In the genomic region with DNA sequence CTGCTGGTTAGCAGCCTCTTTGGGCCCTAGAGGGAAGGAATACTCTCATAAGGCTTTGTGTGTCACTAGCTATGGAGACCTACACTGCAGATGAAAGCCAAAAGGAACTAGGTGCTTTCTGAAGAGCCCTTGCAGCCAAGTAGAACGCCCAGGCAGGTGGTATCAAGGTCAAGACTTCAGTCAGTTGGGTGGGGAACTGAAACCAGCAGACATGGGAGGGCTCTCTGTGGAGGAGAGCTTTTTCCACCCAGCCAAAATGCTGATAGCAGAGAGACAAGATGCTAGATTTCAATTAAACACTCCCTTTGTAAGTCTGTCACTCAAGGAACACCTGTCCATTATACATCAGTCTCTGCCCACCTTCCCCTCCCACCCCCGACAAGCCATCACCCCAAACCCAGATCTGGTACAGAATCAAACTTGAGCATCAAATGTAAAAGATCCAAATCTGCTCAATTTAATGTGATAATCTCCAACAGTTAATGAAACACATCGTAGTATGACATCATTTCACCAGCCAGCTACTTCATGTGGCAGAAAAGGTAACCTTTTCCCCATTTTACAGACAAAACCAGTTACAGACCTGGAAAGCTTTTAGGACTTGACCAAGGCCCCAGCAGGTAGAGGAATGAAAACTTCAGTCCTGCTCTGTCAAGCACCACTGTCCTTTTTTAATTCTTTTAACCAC, we compare ENCODE assay signal across 9 cellular contexts. TPM values are rescaled to one million over a fixed set of nuclear protein-coding genes. Genes with fewer than 3 reads are reported as not detected.
DNase-seq lines count a peak whose midpoint lies in the region; ATAC-seq and TF ChIP-seq lines count a peak whose summit lies in the region.
"Had no signal": no experiment of that assay in that cellular context is flagged by ENCODE, and none has a peak within 500 bp of the region (broad histone marks: within the 10 kb centered on the region; RNA-seq: fewer than 3 reads in every experiment).

No MANE protein-coding gene starts in this region.

- peak overlapping the region; percentile 66 for H3K4me3 Mint-ChIP-seq in activated B cell treated with CpG ODN at 0.5 μM for 24 hours

- TF ChIP-seq CTCF in GM10248 (IDR thresholded peaks at IDR 0.05; ENCODE audit: control extremely low read depth, extremely low read depth, low read depth, missing control alignments) (no peak), activated B cell treated with CpG ODN at 0.5 μM for 24 hours (IDR thresholded peaks at IDR 0.05) (no peak), coronary artery (IDR thresholded peaks at IDR 0.05) (no peak)

- H3K4me3 ChIP-seq in coronary artery: no peak overlapping the region

- H3K27me3 Mint-ChIP-seq in activated B cell treated with CpG ODN at 0.5 μM for 24 hours: no peaks in the 10 kb centered on the region

- POLR2A ChIA-PET in GM10248 (lab: Yijun Ruan, JAX): interaction anchor here (0.5 to 1.0 kb wide), 3 partner anchors 13 to 151 kb away, joined by 3 read pairs; a partner anchor contains a TSS
- POLR2A ChIA-PET in activated B cell treated with CpG ODN at 0.5 μM for 24 hours (lab: Charles Lee): interaction anchor here (0.5 to 2.2 kb wide), 7 partner anchors 13 to 104 kb away, joined by 3 to 62 read pairs (median 6); a partner anchor contains a TSS

- H3K4me1 Mint-ChIP-seq in activated B cell treated with CpG ODN at 0.5 μM for 24 hours: peaks cover 59% of the 10 kb centered on the region

- H3K27ac ChIP-seq in coronary artery: no peak overlapping the region

- H3K36me3 Mint-ChIP-seq in activated B cell treated with CpG ODN at 0.5 μM for 24 hours (ENCODE audit: low read depth): peaks cover 70% of the 10 kb centered on the region

- H3K9me3 Mint-ChIP-seq in activated B cell treated with CpG ODN at 0.5 μM for 24 hours: peaks cover 2% of the 10 kb centered on the region

- ATAC-seq in GM19395 (IDR thresholded peaks at IDR 0.05; ENCODE audit: unreplicated experiment) (peak; percentile 84), HG03060 (IDR thresholded peaks at IDR 0.05; ENCODE audit: low read depth, unreplicated experiment) (peak; percentile 58), activated B cell treated with CpG ODN at 0.5 μM for 24 hours (ENCODE audit: low read depth) (peak; percentile 87)

- intact Hi-C loops in activated B cell treated with CpG ODN at 0.5 μM for 24 hours (cut with micrococcal nuclease): loop anchor here (1.0 to 10.0 kb wide), 6 partner anchors 15 to 616 kb away; a partner anchor contains a TSS

- CTCF ChIA-PET in GM10248 (lab: Yijun Ruan, JAX): interaction anchor here (0.9 to 4.0 kb wide), 24 partner anchors 10 to 270 kb away, joined by 3 to 26 read pairs (median 6); a partner anchor contains a TSS
- CTCF ChIA-PET in activated B cell treated with CpG ODN at 0.5 μM for 24 hours (lab: Charles Lee): interaction anchor here (0.8 to 2.6 kb wide), 5 partner anchors 14 to 125 kb away, joined by 3 to 14 read pairs (median 3); a partner anchor contains a TSS

- peak overlapping the region; percentile 84 for H3K27ac Mint-ChIP-seq in activated B cell treated with CpG ODN at 0.5 μM for 24 hours

- DNase-seq in GM10248 (ENCODE audit: extremely low spot score) (peak; percentile 79), activated B cell treated with CpG ODN at 0.5 μM for 24 hours (peak; percentile 43), DMS114 treated with DMSO at 0.1 percent for 48 hours (lab: John Stamatoyannopoulos, UW; ENCODE audit: unreplicated experiment) (no peak), coronary artery (ENCODE audit: low spot score) (no peak), epidermal melanocyte (ENCODE audit: insufficient read length, low spot score) (no peak), H4 (ENCODE audit: low spot score) (no peak)
- DNase-seq: DMS53 had no signal

RNA-seq across cellular contexts. Expression of a gene that starts 14.6 kb away (rescaled TPM):
- 72.4 and 85.9 TPM in 2 replicates for total RNA-seq in activated B cell treated with CpG ODN at 0.5 μM for 24 hours
- total RNA-seq in H4 (2014; rRNA removed; shearing (Covaris generic)): 22.2 and 22.8 TPM in 2 replicates

RNA-seq across cellular contexts. Expression of a gene that starts 48.4 kb away (rescaled TPM):
- total RNA-seq in activated B cell treated with CpG ODN at 0.5 μM for 24 hours: 19.8 and 29.0 TPM in 2 replicates
- 7.1 and 12.7 TPM in 2 replicates for total RNA-seq in H4 (2014; rRNA removed; shearing (Covaris generic))

Comparison
In these comparisons a context has a peak if more than half of its experiments do, and no peak if none do; other contexts are left out.
1. DNase-seq: peak in GM10248 (single experiment) and activated B cell treated with CpG ODN at 0.5 μM for 24 hours (single experiment); none in DMS114 treated with DMSO at 0.1 percent for 48 hours (single experiment), coronary artery (single experiment), epidermal melanocyte (single experiment) and H4 (single experiment).
2. Peak in every context shown above with its lines, with median percentiles within 50 percentile points of each other: ATAC-seq.